ENCODE assay signal across 13 cellular contexts in the genomic region with DNA sequence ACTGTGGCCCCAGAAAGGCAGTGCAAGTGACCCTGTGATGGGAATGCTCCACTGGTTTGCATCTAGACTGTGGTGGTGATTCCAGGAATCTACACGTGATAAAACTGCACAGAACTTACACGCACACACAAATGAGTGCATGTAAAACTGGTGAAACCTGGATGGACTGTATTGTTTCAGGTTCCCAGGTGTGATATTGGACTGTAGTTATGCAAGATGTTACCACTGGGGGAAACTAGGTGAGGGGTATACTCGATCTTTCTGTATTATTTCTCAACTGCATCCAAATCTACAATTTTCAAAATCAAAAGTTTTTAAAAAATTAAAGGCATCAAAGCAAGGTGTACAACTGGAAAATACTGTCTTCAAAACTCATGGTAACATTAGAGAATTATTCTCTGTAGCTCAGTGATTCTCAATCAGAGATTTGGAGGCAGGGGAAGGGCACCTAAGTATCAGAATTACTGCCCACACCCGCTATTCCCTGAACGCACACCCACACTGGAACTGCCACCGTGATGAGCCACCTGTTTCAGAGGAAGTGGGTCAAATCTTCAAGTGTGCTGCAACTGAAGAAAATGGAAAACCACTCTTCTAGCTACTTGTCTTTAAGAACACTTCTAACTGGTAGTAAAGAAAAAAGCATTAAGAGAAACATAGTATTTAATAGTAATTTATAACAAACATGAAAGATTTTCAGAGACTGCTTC. TPM values are rescaled to one million over a fixed set of nuclear protein-coding genes. Genes with fewer than 3 reads are reported as not detected.
A peak's percentile ranks its signal among the peaks of the same experiment; 100 is the strongest.
DNase-seq lines count a peak whose midpoint lies in the region; ATAC-seq and TF ChIP-seq lines count a peak whose summit lies in the region.
"Had no signal": no experiment of that assay in that cellular context is flagged by ENCODE, and none has a peak within 500 bp of the region (broad histone marks: within the 10 kb centered on the region; RNA-seq: fewer than 3 reads in every experiment).

No MANE protein-coding gene starts in this region.

- H3K4me1 ChIP-seq in Karpas-422 (ENCODE audit: low read length) = peaks cover 33% of the 10 kb centered on the region

- H2AFZ ChIP-seq in Karpas-422 (ENCODE audit: low read length) = no peak overlapping the region

- no peaks in the 10 kb centered on the region for H3K27me3 ChIP-seq in Karpas-422 (ENCODE audit: low read length)

- no peaks in the 10 kb centered on the region for H3K9me3 Mint-ChIP-seq in activated T-helper 2 cell treated with anti-CD3 and anti-CD28 coated beads, Interferon-gamma antibody, Interleukin-2, Interleukin-4, amounts not matched to agents 10 μg/mL and 5 μg/mL and 100 μg/mL, durations not matched to agents 14 hours and 24 hours and 36 hours
- H3K9me3 Mint-ChIP-seq: CD4-positive, alpha-beta T cell; dendritic cell treated with granulocyte-macrophage colony-stimulating factor and Interleukin-4, amounts not matched to agents 40 ng/mL and 50 ng/mL, for 4 days had no signal

- peaks cover 98% of the 10 kb centered on the region for H3K79me2 ChIP-seq in Karpas-422 (ENCODE audit: low read length)

- H3K9ac ChIP-seq in Karpas-422 (ENCODE audit: low read length) = no peak overlapping the region

- ATAC-seq in GM21390 (IDR thresholded peaks at IDR 0.05; ENCODE audit: unreplicated experiment) (no peak), HG03442 (IDR thresholded peaks at IDR 0.05; ENCODE audit: unreplicated experiment) (no peak)

- H3K36me3 ChIP-seq in Karpas-422 (ENCODE audit: insufficient read depth, low read length) = peaks cover 6% of the 10 kb centered on the region; the same call in 1 of the 2 replicates

- H3K27ac ChIP-seq in Karpas-422 (ENCODE audit: low read length) = 0 out of 2 replicates have a peak overlapping the region, but pooled peaks have one; percentile 4
- H3K27ac ChIP-seq: WERI-Rb-1 had no signal

- no peak overlapping the region for H3K4me2 ChIP-seq in Karpas-422 (ENCODE audit: low read depth, low read length, poor library complexity, severe bottlenecking)

- no peaks in the 10 kb centered on the region for H3K9me3 ChIP-seq in Karpas-422 (ENCODE audit: low read length)

- peak overlapping the region; percentile 24 for H3K4me3 Mint-ChIP-seq in activated T-helper 2 cell treated with anti-CD3 and anti-CD28 coated beads, Interferon-gamma antibody, Interleukin-2, Interleukin-4, amounts not matched to agents 10 μg/mL and 5 μg/mL and 100 μg/mL, durations not matched to agents 14 hours and 24 hours and 36 hours (ENCODE audit: low read depth)
- H3K4me3 Mint-ChIP-seq: CD4-positive, alpha-beta T cell; dendritic cell treated with granulocyte-macrophage colony-stimulating factor and Interleukin-4, amounts not matched to agents 40 ng/mL and 50 ng/mL, for 4 days had no signal

- peaks cover 14% of the 10 kb centered on the region for H4K20me1 ChIP-seq in Karpas-422 (ENCODE audit: insufficient read depth, low read depth, low read length)

- H3K27ac Mint-ChIP-seq in activated T-helper 2 cell treated with anti-CD3 and anti-CD28 coated beads, Interferon-gamma antibody, Interleukin-2, Interleukin-4, amounts not matched to agents 10 μg/mL and 5 μg/mL and 100 μg/mL, durations not matched to agents 14 hours and 24 hours and 36 hours = peak overlapping the region; percentile 39
- H3K27ac Mint-ChIP-seq: CD4-positive, alpha-beta T cell; dendritic cell treated with granulocyte-macrophage colony-stimulating factor and Interleukin-4, amounts not matched to agents 40 ng/mL and 50 ng/mL, for 4 days had no signal

- H3K4me1 Mint-ChIP-seq in activated T-helper 2 cell treated with anti-CD3 and anti-CD28 coated beads, Interferon-gamma antibody, Interleukin-2, Interleukin-4, amounts not matched to agents 10 μg/mL and 5 μg/mL and 100 μg/mL, durations not matched to agents 14 hours and 24 hours and 36 hours (ENCODE audit: low read depth) = peaks cover 64% of the 10 kb centered on the region

- H3K36me3 Mint-ChIP-seq in activated T-helper 2 cell treated with anti-CD3 and anti-CD28 coated beads, Interferon-gamma antibody, Interleukin-2, Interleukin-4, amounts not matched to agents 10 μg/mL and 5 μg/mL and 100 μg/mL, durations not matched to agents 14 hours and 24 hours and 36 hours (ENCODE audit: low read depth) = peaks cover 62% of the 10 kb centered on the region

- no peaks in the 10 kb centered on the region for H3K27me3 Mint-ChIP-seq in activated T-helper 2 cell treated with anti-CD3 and anti-CD28 coated beads, Interferon-gamma antibody, Interleukin-2, Interleukin-4, amounts not matched to agents 10 μg/mL and 5 μg/mL and 100 μg/mL, durations not matched to agents 14 hours and 24 hours and 36 hours (ENCODE audit: low read depth)
- H3K27me3 Mint-ChIP-seq: CD4-positive, alpha-beta T cell; dendritic cell treated with granulocyte-macrophage colony-stimulating factor and Interleukin-4, amounts not matched to agents 40 ng/mL and 50 ng/mL, for 4 days had no signal

- H3K4me3 ChIP-seq in GM12865 (ENCODE audit: low read depth, low read length) (no peak overlapping the region), Karpas-422 (ENCODE audit: low read length) (no peak overlapping the region)

- TF ChIP-seq CTCF in GM12865 (IDR thresholded peaks at IDR 0.05; ENCODE audit: insufficient read depth, low read depth, low read length, missing control alignments) = peak; percentile 1

- DNase-seq in GM12865 (ENCODE audit: low read depth) (peak; percentile 64), Karpas-422 (no peak), cerebellar cortex (ENCODE audit: low spot score) (no peak)
- DNase-seq in activated T-helper 2 cell treated with anti-CD3 and anti-CD28 coated beads, Interferon-gamma antibody, Interleukin-2, Interleukin-4, amounts not matched to agents 10 μg/mL and 5 μg/mL and 100 μg/mL, durations not matched to agents 14 hours and 24 hours and 36 hours (ENCODE audit: low spot score) = no peak
- peak; percentile 46 for DNase-seq in stimulated activated CD4-positive, alpha-beta T cell treated with anti-CD3 and anti-CD28 coated beads, Interleukin-1b, Interleukin-23, amount 100 ng/mL, for 48 hours
- DNase-seq: CD4-positive, alpha-beta T cell; IMR-90; NCI-H187 treated with DMSO at 0.1 percent for 48 hours; NCI-H774; WERI-Rb-1 had no signal

- no peaks in the 10 kb centered on the region for H3K9me2 ChIP-seq in Karpas-422 (replicated peaks; ENCODE audit: insufficient read depth, low read length)

- intact Hi-C loops in activated T-helper 2 cell treated with anti-CD3 and anti-CD28 coated beads, Interferon-gamma antibody, Interleukin-2, Interleukin-4, amounts not matched to agents 10 μg/mL and 5 μg/mL and 100 μg/mL, durations not matched to agents 14 hours and 24 hours and 36 hours (cut with micrococcal nuclease) = loop anchor here (1.0 kb wide), 1 partner anchor 18 kb away; no protein-coding TSS in a partner anchor

RNA-seq across cellular contexts. Expression of a gene that starts 26.7 kb away (rescaled TPM):
- 72.2 and 85.2 TPM in 2 replicates for total RNA-seq in Karpas-422 (2014; rRNA removed; shearing (Covaris generic); ENCODE audit: low replicate concordance)
- total RNA-seq in activated T-helper 2 cell treated with anti-CD3 and anti-CD28 coated beads, Interferon-gamma antibody, Interleukin-2, Interleukin-4, amounts not matched to agents 10 μg/mL and 5 μg/mL and 100 μg/mL, durations not matched to agents 14 hours and 24 hours and 36 hours = 57.3 and 60.6 TPM in 2 replicates

Comparison
In these comparisons a context has a peak if more than half of its experiments do, and no peak if none do; other contexts are left out.
1. DNase-seq: peak in GM12865 (single experiment) and stimulated activated CD4-positive, alpha-beta T cell treated with anti-CD3 and anti-CD28 coated beads, Interleukin-1b, Interleukin-23, amount 100 ng/mL, for 48 hours (single experiment); none in Karpas-422 (single experiment), activated T-helper 2 cell treated with anti-CD3 and anti-CD28 coated beads, Interferon-gamma antibody, Interleukin-2, Interleukin-4, amounts not matched to agents 10 μg/mL and 5 μg/mL and 100 μg/mL, durations not matched to agents 14 hours and 24 hours and 36 hours (single experiment) and cerebellar cortex (single experiment).